Comparison of ENCODE assay signal across 19 cellular contexts in genomic region chr7:1355568-1356340, GRCh38.
DNase-seq lines count a peak whose midpoint lies in the region; ATAC-seq and TF ChIP-seq lines count a peak whose summit lies in the region.
"Had no signal": no experiment of that assay in that cellular context is flagged by ENCODE, and none has a peak within 500 bp of the region (broad histone marks: within the 10 kb centered on the region; RNA-seq: fewer than 3 reads in every experiment).

No MANE protein-coding gene starts in this region.

- no peak for TF ChIP-seq EP300 in Ishikawa (IDR thresholded peaks at IDR 0.05; ENCODE audit: borderline replicate concordance)
- no peak for TF ChIP-seq EP300 in suprapubic skin (IDR thresholded peaks at IDR 0.05)

- WGBS in suprapubic skin: 50% methylated on average over 17 of the region's 24 CpGs

- H3K27me3 ChIP-seq in suprapubic skin: peaks cover 58% of the 10 kb centered on the region

- no peak overlapping the region for H3K27ac ChIP-seq in suprapubic skin
- H3K27ac ChIP-seq: heart left ventricle, VCaP had no signal

- H3K4me1 ChIP-seq in suprapubic skin: peaks cover 4% of the 10 kb centered on the region
- H3K4me1 ChIP-seq: heart left ventricle had no signal

- TF ChIP-seq POLR2A in suprapubic skin (IDR thresholded peaks at IDR 0.05): no peak

- no peak for TF ChIP-seq RAD21 in Ishikawa (IDR thresholded peaks at IDR 0.05; ENCODE audit: low read depth)

- peak; percentile 45 for DNase-seq in activated effector memory CD4-positive, alpha-beta T cell treated with anti-CD3 and anti-CD28 coated beads, Interleukin-2, amount 50 U/mL, for 16 hours
- DNase-seq in activated effector memory CD4-positive, alpha-beta T cell treated with Interleukin-2 at 50 U/mL for 16 hours: no peak
- DNase-seq in iPS-NIHi11 (ENCODE audit: low spot score): peak; percentile 59
- peak; percentile 31 to 62 for DNase-seq in suprapubic skin (ENCODE audit: low spot score in 2 of 2)
- DNase-seq in G401 (ENCODE audit: low spot score): no peak
- no peak for DNase-seq in AG08395 (ENCODE audit: low spot score)
- DNase-seq: activated CD8-positive, alpha-beta T cell treated with anti-CD3 and anti-CD28 coated beads, Interleukin-2, amount 10 ng/mL, durations not matched to agents 7 days and 5 days; activated T-cell treated with anti-CD3 and anti-CD28 coated beads, Interleukin-2, amount 50 U/mL, for 72 hours; caudate nucleus; effector CD8-positive, alpha-beta T cell; islet precursor cell; midbrain; NCI-H2029 treated with DMSO at 0.1 percent for 48 hours; NCI-H82; T-cell had no signal

- TF ChIP-seq CTCF in suprapubic skin (IDR thresholded peaks at IDR 0.05): no peak

- no peak for ATAC-seq in GM18868 (IDR thresholded peaks at IDR 0.05; ENCODE audit: unreplicated experiment)
- ATAC-seq: activated CD8-positive, alpha-beta T cell treated with anti-CD3 and anti-CD28 coated beads, Interleukin-2, amount 10 ng/mL, durations not matched to agents 7 days and 5 days; activated T-cell treated with anti-CD3 and anti-CD28 coated beads, Interleukin-2, amount 50 U/mL, for 72 hours; heart left ventricle; T-cell had no signal

- in situ Hi-C loops in G401 (cut with HindIII; ENCODE audit: low sequenced_read_pairs): no loop called here

- H3K4me3 ChIP-seq in suprapubic skin: no peak overlapping the region
- H3K4me3 ChIP-seq: heart left ventricle had no signal

- no peaks in the 10 kb centered on the region for H3K9me3 ChIP-seq in suprapubic skin

- no peaks in the 10 kb centered on the region for H3K36me3 ChIP-seq in suprapubic skin
- H3K36me3 ChIP-seq: heart left ventricle had no signal

TF ChIP-seq in Ishikawa, 13 proteins besides CTCF, POLR2A, EP300 and RAD21:
- no peak for TF ChIP-seq EGR1 (IDR thresholded peaks at IDR 0.05)
- no peak for TF ChIP-seq TAF1 (IDR thresholded peaks at IDR 0.05; ENCODE audit: low read depth)
- TF ChIP-seq, protein P1, sequence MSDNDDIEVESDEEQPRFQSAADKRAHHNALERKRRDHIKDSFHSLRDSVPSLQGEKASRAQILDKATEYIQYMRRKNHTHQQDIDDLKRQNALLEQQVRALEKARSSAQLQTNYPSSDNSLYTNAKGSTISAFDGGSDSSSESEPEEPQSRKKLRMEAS (IDR thresholded peaks at IDR 0.05): no peak
- TF ChIP-seq CEBPB (IDR thresholded peaks at IDR 0.05): no peak
- TF ChIP-seq CREB1 (IDR thresholded peaks at IDR 0.05; ENCODE audit: low read depth): no peak
- 0 out of 2 replicates have a peak, but pooled peaks have one; percentile 30 for TF ChIP-seq ZBTB7A (IDR thresholded peaks at IDR 0.05; ENCODE audit: low read depth)
- TF ChIP-seq YY1 (IDR thresholded peaks at IDR 0.05; ENCODE audit: low read depth): no peak
- TF ChIP-seq FOXM1 (IDR thresholded peaks at IDR 0.05; ENCODE audit: borderline replicate concordance, low read depth): no peak

Comparison
In these comparisons a context has a peak if more than half of its experiments do, and no peak if none do; other contexts are left out.
1. DNase-seq: peak in activated effector memory CD4-positive, alpha-beta T cell treated with anti-CD3 and anti-CD28 coated beads, Interleukin-2, amount 50 U/mL, for 16 hours (single experiment), iPS-NIHi11 (single experiment) and suprapubic skin (2 of 2); none in activated effector memory CD4-positive, alpha-beta T cell treated with Interleukin-2 at 50 U/mL for 16 hours (single experiment), G401 (single experiment) and AG08395 (single experiment).